20 cellular contexts compared by ENCODE assay signal in genomic region chr2:214987261-214987660, GRCh38.
A peak's percentile ranks its signal among the peaks of the same experiment; 100 is the strongest.
DNase-seq lines count a peak whose midpoint lies in the region; ATAC-seq and TF ChIP-seq lines count a peak whose summit lies in the region.
"Had no signal": no experiment of that assay in that cellular context is flagged by ENCODE, and none has a peak within 500 bp of the region (broad histone marks: within the 10 kb centered on the region; RNA-seq: fewer than 3 reads in every experiment).

No MANE protein-coding gene starts in this region.

- H3K4me3 Mint-ChIP-seq in activated CD8-positive, alpha-beta memory T cell treated with anti-CD3 and anti-CD28 coated beads, Interleukin-2, amount 10 ng/mL, durations not matched to agents 7 days and 5 days = no peak overlapping the region
- H3K4me3 Mint-ChIP-seq: CD14-positive monocyte, HFFc6 had no signal

- H3K4me1 Mint-ChIP-seq in activated CD8-positive, alpha-beta memory T cell treated with anti-CD3 and anti-CD28 coated beads, Interleukin-2, amount 10 ng/mL, durations not matched to agents 7 days and 5 days = no peaks in the 10 kb centered on the region
- H3K4me1 Mint-ChIP-seq: CD14-positive monocyte had no signal

- H4K20me1 ChIP-seq in GM23248 (ENCODE audit: insufficient read depth) (no peaks in the 10 kb centered on the region), osteoblast (ENCODE audit: insufficient read depth, low read length) (no peaks in the 10 kb centered on the region)

- no peaks in the 10 kb centered on the region for H3K36me3 ChIP-seq in GM23248 (ENCODE audit: low read depth)
- H3K36me3 ChIP-seq in adipocyte (ENCODE audit: control insufficient read depth, insufficient read depth, low read length, severe bottlenecking) = no peaks in the 10 kb centered on the region
- H3K36me3 ChIP-seq in osteoblast (ENCODE audit: insufficient read depth, low read length) = no peaks in the 10 kb centered on the region
- H3K36me3 ChIP-seq in left ventricle myocardium inferior = no peaks in the 10 kb centered on the region

- ATAC-seq in activated CD8-positive, alpha-beta memory T cell treated with anti-CD3 and anti-CD28 coated beads, Interleukin-2, amount 10 ng/mL, durations not matched to agents 7 days and 5 days = no peak
- ATAC-seq in HG02763 (IDR thresholded peaks at IDR 0.05; ENCODE audit: unreplicated experiment) = no peak
- ATAC-seq: GM12878 had no signal

- H3K27ac ChIP-seq in GM23248 (no peak overlapping the region), osteoblast (ENCODE audit: low read depth, low read length) (no peak overlapping the region), left ventricle myocardium inferior (replicated peaks) (no peak overlapping the region)
- H3K27ac ChIP-seq: 22Rv1, KMS-11 had no signal

- DNase-seq in NCI-H2171 treated with DMSO at 0.1 percent for 48 hours (lab: John Stamatoyannopoulos, UW) = peak; percentile 68
- DNase-seq in NCI-H2171 (lab: John Stamatoyannopoulos, UW) = no peak
- DNase-seq in GM23248 = peak; percentile 42
- peak; percentile 5 for DNase-seq in adipocyte (ENCODE audit: low read depth)
- peak; percentile 27 for DNase-seq in osteoblast (ENCODE audit: insufficient read length, low spot score, missing footprints)
- DNase-seq in left ventricle myocardium inferior = no peak
- no peak for DNase-seq in activated CD8-positive, alpha-beta memory T cell treated with anti-CD3 and anti-CD28 coated beads, Interleukin-2, amount 10 ng/mL, durations not matched to agents 7 days and 5 days
- DNase-seq: COR-L47, HFFc6, NCI-H1048, NCI-H146, NCI-H2081, NCI-H226, NCI-H774, SW 1271 had no signal

- H3F3A ChIP-seq in GM23248 (ENCODE audit: insufficient read depth) = no peaks in the 10 kb centered on the region

- H3K4me3 ChIP-seq in GM23248 (no peak overlapping the region), adipocyte (ENCODE audit: low read length) (no peak overlapping the region), osteoblast (ENCODE audit: insufficient read depth, low read length) (no peak overlapping the region), left ventricle myocardium inferior (no peak overlapping the region)
- H3K4me3 ChIP-seq: GM12878 had no signal

- H3K27ac Mint-ChIP-seq in activated CD8-positive, alpha-beta memory T cell treated with anti-CD3 and anti-CD28 coated beads, Interleukin-2, amount 10 ng/mL, durations not matched to agents 7 days and 5 days = no peak overlapping the region
- H3K27ac Mint-ChIP-seq: CD14-positive monocyte, HFFc6 had no signal

- no peak overlapping the region for H3K9ac ChIP-seq in GM23248
- H3K9ac ChIP-seq in adipocyte (ENCODE audit: low read length) = no peak overlapping the region
- H3K9ac ChIP-seq: KMS-11 had no signal

- no peak overlapping the region for H2AFZ ChIP-seq in GM23248
- H2AFZ ChIP-seq in osteoblast (ENCODE audit: low read length) = no peak overlapping the region

- intact Hi-C loops in left ventricle myocardium inferior (cut with micrococcal nuclease) = no loop called here

- no peaks in the 10 kb centered on the region for H3K9me3 Mint-ChIP-seq in activated CD8-positive, alpha-beta memory T cell treated with anti-CD3 and anti-CD28 coated beads, Interleukin-2, amount 10 ng/mL, durations not matched to agents 7 days and 5 days (ENCODE audit: low read depth)
- H3K9me3 Mint-ChIP-seq: HFFc6 had no signal

- H3K4me2 ChIP-seq in GM23248 (ENCODE audit: unreplicated experiment) (no peak overlapping the region), osteoblast (ENCODE audit: insufficient read depth, low read length) (no peak overlapping the region)
- H3K4me2 ChIP-seq: KMS-11 had no signal

- H3K4me1 ChIP-seq in GM23248 (ENCODE audit: insufficient read depth) (no peaks in the 10 kb centered on the region), adipocyte (ENCODE audit: control insufficient read depth, insufficient read depth, low read length) (no peaks in the 10 kb centered on the region), osteoblast (ENCODE audit: insufficient read depth, low read length) (no peaks in the 10 kb centered on the region), left ventricle myocardium inferior (no peaks in the 10 kb centered on the region)

- H3K36me3 Mint-ChIP-seq in activated CD8-positive, alpha-beta memory T cell treated with anti-CD3 and anti-CD28 coated beads, Interleukin-2, amount 10 ng/mL, durations not matched to agents 7 days and 5 days = no peaks in the 10 kb centered on the region
- H3K36me3 Mint-ChIP-seq: CD14-positive monocyte had no signal

- CTCF ChIA-PET in activated CD8-positive, alpha-beta memory T cell treated with anti-CD3 and anti-CD28 coated beads, Interleukin-2, amount 10 ng/mL, durations not matched to agents 7 days and 5 days (lab: Charles Lee) = no interaction called here

- in situ Hi-C loops in GM23248 (cut with MboI) = no loop called here

- TF ChIP-seq CTCF in osteoblast (IDR thresholded peaks at IDR 0.05; ENCODE audit: extremely low read depth, low read depth, low read length) = no peak
- no peak for TF ChIP-seq CTCF in left ventricle myocardium inferior (IDR thresholded peaks at IDR 0.05; ENCODE audit: borderline replicate concordance)

- no peaks in the 10 kb centered on the region for H3K9me3 ChIP-seq in GM23248 (ENCODE audit: low read depth)
- H3K9me3 ChIP-seq in adipocyte (ENCODE audit: control insufficient read depth, low read length) = no peaks in the 10 kb centered on the region
- no peaks in the 10 kb centered on the region for H3K9me3 ChIP-seq in osteoblast (ENCODE audit: low read depth, low read length)
- H3K9me3 ChIP-seq in left ventricle myocardium inferior (replicated peaks) = no peaks in the 10 kb centered on the region

- H3K79me2 ChIP-seq in GM23248 (ENCODE audit: insufficient read depth) (no peaks in the 10 kb centered on the region), osteoblast (ENCODE audit: insufficient read depth, low read length) (no peaks in the 10 kb centered on the region)

- H3K27me3 ChIP-seq in GM23248 (replicated peaks; ENCODE audit: insufficient read depth) (no peaks in the 10 kb centered on the region), adipocyte (replicated peaks; ENCODE audit: control insufficient read depth, insufficient read depth, low read length) (no peaks in the 10 kb centered on the region), osteoblast (ENCODE audit: insufficient read depth, low read length) (no peaks in the 10 kb centered on the region), left ventricle myocardium inferior (ENCODE audit: low read depth) (no peaks in the 10 kb centered on the region)

- no peaks in the 10 kb centered on the region for H3K27me3 Mint-ChIP-seq in activated CD8-positive, alpha-beta memory T cell treated with anti-CD3 and anti-CD28 coated beads, Interleukin-2, amount 10 ng/mL, durations not matched to agents 7 days and 5 days

- 0 out of 2 replicates have a peak, but pooled peaks cover 3% of the 10 kb centered on the region for H3K9me2 ChIP-seq in GM23248 (ENCODE audit: insufficient read depth)

- WGBS in GM23248 (ENCODE audit: low coverage in 1 of 2, low lambda C conversion rate in 2 of 2, missing lambda C conversion rate in 2 of 2), 2 experiments = 25% methylated on average over 3 of the region's 3 CpGs

Comparison
In these comparisons a context has a peak if more than half of its experiments do, and no peak if none do; other contexts are left out.
1. DNase-seq: peak in NCI-H2171 treated with DMSO at 0.1 percent for 48 hours (single experiment), GM23248 (single experiment), adipocyte (single experiment) and osteoblast (single experiment); none in NCI-H2171 (single experiment), left ventricle myocardium inferior (single experiment) and activated CD8-positive, alpha-beta memory T cell treated with anti-CD3 and anti-CD28 coated beads, Interleukin-2, amount 10 ng/mL, durations not matched to agents 7 days and 5 days (single experiment).